ENCODE assay signal across 1 cellular context in the genomic region with DNA sequence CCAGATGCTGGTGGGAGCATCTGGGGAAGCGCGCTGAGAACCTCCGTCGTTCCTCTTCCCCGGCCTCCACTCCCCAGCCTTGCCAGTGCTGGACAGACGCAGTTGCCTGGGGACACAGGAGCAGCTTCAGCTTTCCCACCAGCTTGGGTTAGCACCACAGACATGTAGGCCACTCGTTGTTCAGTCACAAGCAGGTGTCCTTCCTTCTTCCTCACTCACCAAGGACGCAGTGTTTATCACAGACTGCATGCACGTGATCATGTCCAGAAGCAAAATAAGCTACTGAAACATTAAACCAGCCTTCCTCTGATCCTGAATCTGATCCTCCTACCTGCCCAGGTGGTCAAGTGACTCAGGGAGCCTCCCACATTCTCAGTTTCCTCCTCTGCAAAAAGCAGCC.
TF ChIP-seq lines count a peak whose summit lies in the region.

No MANE protein-coding gene starts in this region.

TF ChIP-seq in HepG2, 621 proteins besides CTCF, POLR2A, EP300 and RAD21:
- TF ChIP-seq, protein P1, sequence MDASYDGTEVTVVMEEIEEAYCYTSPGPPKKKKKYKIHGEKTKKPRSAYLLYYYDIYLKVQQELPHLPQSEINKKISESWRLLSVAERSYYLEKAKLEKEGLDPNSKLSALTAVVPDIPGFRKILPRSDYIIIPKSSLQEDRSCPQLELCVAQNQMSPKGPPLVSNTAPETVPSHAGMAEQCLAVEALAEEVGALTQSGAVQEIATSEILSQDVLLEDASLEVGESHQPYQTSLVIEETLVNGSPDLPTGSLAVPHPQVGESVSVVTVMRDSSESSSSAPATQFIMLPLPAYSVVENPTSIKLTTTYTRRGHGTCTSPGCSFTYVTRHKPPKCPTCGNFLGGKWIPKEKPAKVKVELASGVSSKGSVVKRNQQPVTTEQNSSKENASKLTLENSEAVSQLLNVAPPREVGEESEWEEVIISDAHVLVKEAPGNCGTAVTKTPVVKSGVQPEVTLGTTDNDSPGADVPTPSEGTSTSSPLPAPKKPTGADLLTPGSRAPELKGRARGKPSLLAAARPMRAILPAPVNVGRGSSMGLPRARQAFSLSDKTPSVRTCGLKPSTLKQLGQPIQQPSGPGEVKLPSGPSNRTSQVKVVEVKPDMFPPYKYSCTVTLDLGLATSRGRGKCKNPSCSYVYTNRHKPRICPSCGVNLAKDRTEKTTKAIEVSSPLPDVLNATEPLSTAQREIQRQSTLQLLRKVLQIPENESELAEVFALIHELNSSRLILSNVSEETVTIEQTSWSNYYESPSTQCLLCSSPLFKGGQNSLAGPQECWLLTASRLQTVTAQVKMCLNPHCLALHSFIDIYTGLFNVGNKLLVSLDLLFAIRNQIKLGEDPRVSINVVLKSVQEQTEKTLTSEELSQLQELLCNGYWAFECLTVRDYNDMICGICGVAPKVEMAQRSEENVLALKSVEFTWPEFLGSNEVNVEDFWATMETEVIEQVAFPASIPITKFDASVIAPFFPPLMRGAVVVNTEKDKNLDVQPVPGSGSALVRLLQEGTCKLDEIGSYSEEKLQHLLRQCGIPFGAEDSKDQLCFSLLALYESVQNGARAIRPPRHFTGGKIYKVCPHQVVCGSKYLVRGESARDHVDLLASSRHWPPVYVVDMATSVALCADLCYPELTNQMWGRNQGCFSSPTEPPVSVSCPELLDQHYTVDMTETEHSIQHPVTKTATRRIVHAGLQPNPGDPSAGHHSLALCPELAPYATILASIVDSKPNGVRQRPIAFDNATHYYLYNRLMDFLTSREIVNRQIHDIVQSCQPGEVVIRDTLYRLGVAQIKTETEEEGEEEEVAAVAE (CRISPR knock-in tag; IDR thresholded peaks at IDR 0.05; ENCODE audit: borderline replicate concordance): no peak
- no peak for TF ChIP-seq ZFAT (CRISPR knock-in tag; conservative IDR thresholded peaks at IDR 0.05)
